Comparison of ENCODE assay signal across 22 cellular contexts in the genomic region with DNA sequence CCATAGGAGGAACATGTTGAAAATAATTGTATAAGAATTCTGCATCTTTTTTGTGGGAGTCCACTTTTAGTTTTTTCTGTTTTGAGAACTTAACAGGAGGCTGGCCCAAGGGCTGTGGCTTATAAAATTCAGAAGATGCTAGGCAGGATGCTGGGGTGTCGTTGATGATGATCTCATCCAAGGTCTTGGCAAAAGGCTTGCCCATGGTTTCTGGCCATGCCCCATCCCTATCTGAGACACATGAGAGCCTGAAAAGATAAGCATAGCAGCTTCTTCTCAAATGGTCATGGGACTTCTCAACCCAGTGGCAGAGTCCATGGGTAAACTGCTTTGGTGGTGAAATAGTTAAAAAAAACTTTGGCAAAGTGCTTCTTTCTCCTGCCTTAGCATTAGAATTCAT.
"Had no signal": no experiment of that assay in that cellular context is flagged by ENCODE, and none has a peak within 500 bp of the region (broad histone marks: within the 10 kb centered on the region; RNA-seq: fewer than 3 reads in every experiment).

No MANE protein-coding gene starts in this region.

- H3K4me3 Mint-ChIP-seq: activated naive CD8-positive, alpha-beta T cell treated with anti-CD3 and anti-CD28 coated beads for 36 hours; endodermal cell; naive thymus-derived CD4-positive, alpha-beta T cell; neural crest cell; T-cell; T-helper 2 cell treated with Interferon-gamma antibody and Interleukin-4, amounts not matched to agents 5 μg/mL and 100 μg/mL, for 36 hours; WTC11 had no signal

- H3K9me3 ChIP-seq: left lung, spleen, upper lobe of left lung had no signal

- H3K36me3 Mint-ChIP-seq: WTC11 had no signal

- H3K27me3 ChIP-seq: left lung, spleen, upper lobe of left lung had no signal

- H3K27ac ChIP-seq: left lung, spleen, thoracic aorta, upper lobe of left lung had no signal

- ATAC-seq: left lung; naive thymus-derived CD4-positive, alpha-beta T cell; T-cell; WTC11 had no signal

- H3K27me3 Mint-ChIP-seq: activated naive CD8-positive, alpha-beta T cell treated with anti-CD3 and anti-CD28 coated beads for 36 hours; naive thymus-derived CD4-positive, alpha-beta T cell; T-cell had no signal

- H3K27ac Mint-ChIP-seq: activated naive CD8-positive, alpha-beta T cell treated with anti-CD3 and anti-CD28 coated beads for 36 hours; endodermal cell; naive thymus-derived CD4-positive, alpha-beta T cell; T-cell; T-helper 2 cell treated with Interferon-gamma antibody and Interleukin-4, amounts not matched to agents 5 μg/mL and 100 μg/mL, for 36 hours; WTC11 had no signal

- H3K4me3 ChIP-seq: coronary artery, left lung, lung, spleen, thoracic aorta, upper lobe of left lung had no signal

- FAIRE-seq: bronchial epithelial cell had no signal

- DNase-seq: activated CD8-positive, alpha-beta memory T cell treated with anti-CD3 and anti-CD28 coated beads for 24 hours; activated CD8-positive, alpha-beta memory T cell treated with anti-CD3 and anti-CD28 coated beads, Interleukin-2, amount 50 U/mL, for 48 hours; activated naive CD4-positive, alpha-beta T cell treated with Interleukin-2 at 50 U/mL for 16 hours; activated naive CD8-positive, alpha-beta T cell treated with anti-CD3 and anti-CD28 coated beads for 36 hours; activated T-cell treated with anti-CD3 and anti-CD28 coated beads, Interleukin-2, amount 50 U/mL, for 48 hours; endodermal cell; left lung; naive thymus-derived CD4-positive, alpha-beta T cell; occipital lobe; posterior cingulate gyrus; spleen; stimulated activated CD4-positive, alpha-beta T cell treated with anti-CD3 and anti-CD28 coated beads, Interleukin-4, amount 100 ng/mL, for 1 hour; stimulated activated naive CD4-positive, alpha-beta T cell treated with Interleukin-2 at 50 U/mL for 16 hours; T-cell; upper lobe of left lung had no signal

- H3K4me1 ChIP-seq: left lung, spleen, upper lobe of left lung had no signal

- H3K9me3 Mint-ChIP-seq: activated naive CD8-positive, alpha-beta T cell treated with anti-CD3 and anti-CD28 coated beads for 36 hours; endodermal cell; naive thymus-derived CD4-positive, alpha-beta T cell; neural crest cell; T-cell; T-helper 2 cell treated with Interferon-gamma antibody and Interleukin-4, amounts not matched to agents 5 μg/mL and 100 μg/mL, for 36 hours; WTC11 had no signal
